9 cellular contexts compared by ENCODE assay signal in genomic region chr1:166089804-166090203, GRCh38.
A peak's percentile ranks its signal among the peaks of the same experiment; 100 is the strongest.
DNase-seq lines count a peak whose midpoint lies in the region; ATAC-seq and TF ChIP-seq lines count a peak whose summit lies in the region.
"Had no signal": no experiment of that assay in that cellular context is flagged by ENCODE, and none has a peak within 500 bp of the region (broad histone marks: within the 10 kb centered on the region; RNA-seq: fewer than 3 reads in every experiment).

No MANE protein-coding gene starts in this region.

- H3K27me3 ChIP-seq in transverse colon: no peaks in the 10 kb centered on the region

- no peak for TF ChIP-seq EP300 in transverse colon (IDR thresholded peaks at IDR 0.05; ENCODE audit: low read depth)

- no peaks in the 10 kb centered on the region for H3K4me1 ChIP-seq in transverse colon

- DNase-seq in G401 (ENCODE audit: low spot score) (peak; percentile 22), NCI-H69 (lab: John Stamatoyannopoulos, UW) (peak; percentile 9), COR-L47 (lab: John Stamatoyannopoulos, UW) (no peak), transverse colon (no peak)
- no peak for DNase-seq in stimulated activated CD4-positive, alpha-beta T cell treated with anti-CD3 and anti-CD28 coated beads, Interleukin-4, amount 100 ng/mL, for 4 hours
- DNase-seq in stimulated activated CD4-positive, alpha-beta T cell treated with anti-CD3 and anti-CD28 coated beads, Interleukin-2, amount 100 ng/mL, for 24 hours: no peak
- DNase-seq: activated naive CD4-positive, alpha-beta T cell treated with anti-CD3 and anti-CD28 coated beads, Interleukin-2, amount 50 U/mL, for 16 hours had no signal

- H3K36me3 ChIP-seq in transverse colon: no peaks in the 10 kb centered on the region

- TF ChIP-seq CTCF in transverse colon (IDR thresholded peaks at IDR 0.05): no peak

- peak; percentile 74 for ATAC-seq in GM18870 (IDR thresholded peaks at IDR 0.05; ENCODE audit: unreplicated experiment)
- ATAC-seq in HG02884 (IDR thresholded peaks at IDR 0.05; ENCODE audit: unreplicated experiment): peak; percentile 75

- no peaks in the 10 kb centered on the region for H3K9me3 ChIP-seq in transverse colon

- no peak overlapping the region for H3K27ac ChIP-seq in transverse colon

- WGBS in transverse colon (ENCODE audit: low coverage in 1 of 2), 2 donors: 39% methylated on average over 6 of the region's 6 CpGs; no CpG with 5 or more reads in 1 of the 2 donors

- intact Hi-C loops in transverse colon (cut with DNase I; ENCODE audit: low total_unique reads): no loop called here

- H3K4me3 ChIP-seq in transverse colon: no peak overlapping the region

- no peak for TF ChIP-seq POLR2A in transverse colon (IDR thresholded peaks at IDR 0.05)

- in situ Hi-C loops in G401 (cut with HindIII; ENCODE audit: low sequenced_read_pairs) (no loop called here), transverse colon (cut with MboI; ENCODE audit: low pct_ligation_motif_present in 1 of 4, low pct_unique_long_range_greater_than_20kb in 1 of 4, low sequenced_read_pairs in 3 of 4) (no loop called here)

Comparison
In these comparisons a context has a peak if more than half of its experiments do, and no peak if none do; other contexts are left out.
1. DNase-seq: peak in G401 (single experiment) and NCI-H69 (single experiment); none in COR-L47 (single experiment), transverse colon (single experiment), stimulated activated CD4-positive, alpha-beta T cell treated with anti-CD3 and anti-CD28 coated beads, Interleukin-4, amount 100 ng/mL, for 4 hours (0 of 2) and stimulated activated CD4-positive, alpha-beta T cell treated with anti-CD3 and anti-CD28 coated beads, Interleukin-2, amount 100 ng/mL, for 24 hours (0 of 2).